2 cellular contexts compared by ENCODE assay signal in genomic region chr1:30893776-30894507, GRCh38.
TF ChIP-seq lines count a peak whose summit lies in the region.

No MANE protein-coding gene starts in this region.

TF ChIP-seq in K562, 482 proteins besides CTCF, POLR2A, EP300 and RAD21 (continues in another document):
- TF ChIP-seq HCFC1 (IDR thresholded peaks at IDR 0.05; ENCODE audit: low read depth, low read length) (no peak), PHF20 (IDR thresholded peaks at IDR 0.05; ENCODE audit: partially characterized antibody) (peak; percentile 34), ZBTB2 (IDR thresholded peaks at IDR 0.05) (0 out of 2 replicates have a peak, but pooled peaks have one; percentile 33), ZBTB43 (CRISPR knock-in tag; IDR thresholded peaks at IDR 0.05) (peak; percentile 95; the same call in 1 of the 2 replicates), HLTF (IDR thresholded peaks at IDR 0.05) (0 out of 2 replicates have a peak, but pooled peaks have one; percentile 32), TRIM24 (IDR thresholded peaks at IDR 0.05) (peak in 1 of 2 experiments; percentile 19; a peak in 1 of 4 replicates), CC2D1A (IDR thresholded peaks at IDR 0.05) (no peak), HDAC1 (IDR thresholded peaks at IDR 0.05) (peak in 1 of 2 experiments; percentile 78; a peak in 2 of 4 replicates), TAL1 (IDR thresholded peaks at IDR 0.05) (no peak), ZHX1 (conservative IDR thresholded peaks at IDR 0.05; ENCODE audit: low read length) (no peak), RFX7 (CRISPR knock-in tag; IDR thresholded peaks at IDR 0.05) (no peak), TOE1 (IDR thresholded peaks at IDR 0.05; ENCODE audit: borderline replicate concordance) (peak; percentile 44; the same call in 1 of the 2 replicates), TOE1 (CRISPR knock-in tag; IDR thresholded peaks at IDR 0.05; ENCODE audit: borderline replicate concordance, low read depth) (no peak), MTA2 (IDR thresholded peaks at IDR 0.05; ENCODE audit: low read depth) (0 out of 2 replicates have a peak, but pooled peaks have one; percentile 43), DPF2 (IDR thresholded peaks at IDR 0.05) (peak; percentile 42; the same call in 1 of the 2 replicates), ELF4 (CRISPR knock-in tag; IDR thresholded peaks at IDR 0.05) (0 out of 2 replicates have a peak, but pooled peaks have one; percentile 28), TSC22D4 (tag; IDR thresholded peaks at IDR 0.05) (peak; percentile 40; the same call in 1 of the 2 replicates), ARID2 (IDR thresholded peaks at IDR 0.05) (peak; percentile 19; the same call in 1 of the 2 replicates), LARP7 (IDR thresholded peaks at IDR 0.05) (peak; percentile 76; the same call in 1 of the 2 replicates), MEF2D (tag; conservative IDR thresholded peaks at IDR 0.05; ENCODE audit: low read depth) (0 out of 2 replicates have a peak, but pooled peaks have one; percentile 43), EHMT2 (IDR thresholded peaks at IDR 0.05) (peak; percentile 43; the same call in 1 of the 2 replicates), THRB (CRISPR knock-in tag; conservative IDR thresholded peaks at IDR 0.05) (peak; percentile 81), HDGF (IDR thresholded peaks at IDR 0.05) (peak; percentile 69; the same call in 1 of the 2 replicates), GATAD2A (IDR thresholded peaks at IDR 0.05) (peak; percentile 81), SUPT5H (IDR thresholded peaks at IDR 0.05) (peak; percentile 54), ZBTB26 (CRISPR knock-in tag; IDR thresholded peaks at IDR 0.05) (peak; percentile 93), HIVEP1 (CRISPR knock-in tag; IDR thresholded peaks at IDR 0.05) (no peak)

TF ChIP-seq in neural cell, 6 proteins besides CTCF, POLR2A, EP300 and RAD21:
- TF ChIP-seq MXI1 (conservative IDR thresholded peaks at IDR 0.05; ENCODE audit: poor library complexity, severe bottlenecking) = no peak
- TF ChIP-seq TAF1 (IDR thresholded peaks at IDR 0.05; ENCODE audit: low read depth) = no peak
- TF ChIP-seq POLR2AphosphoS5 (IDR thresholded peaks at IDR 0.05) = peak; percentile 29
